Comparison of ENCODE assay signal across 17 cellular contexts in the genomic region with DNA sequence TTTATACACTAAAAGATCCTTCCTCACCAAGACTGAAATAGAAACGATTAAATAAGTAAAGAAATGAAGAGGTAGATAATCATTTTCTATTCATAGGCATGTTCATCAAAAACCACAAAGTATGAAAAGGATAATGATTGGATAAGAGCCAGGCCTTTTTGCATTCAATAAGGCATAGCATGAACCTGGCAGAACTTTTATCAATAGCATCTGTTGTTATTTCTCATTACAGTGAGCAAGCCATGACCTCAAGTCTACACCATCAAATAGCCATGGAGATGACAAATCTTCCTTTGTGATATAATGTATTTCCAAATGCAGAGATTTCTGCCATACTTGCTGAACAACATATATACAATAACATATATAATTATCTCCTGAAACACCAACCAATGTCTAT.
A peak's percentile ranks its signal among the peaks of the same experiment; 100 is the strongest.
DNase-seq lines count a peak whose midpoint lies in the region; ATAC-seq, FAIRE-seq and TF ChIP-seq lines count a peak whose summit lies in the region.
"Had no signal": no experiment of that assay in that cellular context is flagged by ENCODE, and none has a peak within 500 bp of the region (broad histone marks: within the 10 kb centered on the region; RNA-seq: fewer than 3 reads in every experiment).

No MANE protein-coding gene starts in this region.

- no peak overlapping the region for H3K4me3 ChIP-seq in SJCRH30
- H3K4me3 ChIP-seq in fibroblast of the aortic adventitia (ENCODE audit: low read depth, low read length) = no peak overlapping the region
- no peak overlapping the region for H3K4me3 ChIP-seq in esophagus squamous epithelium
- H3K4me3 ChIP-seq: GM23248 had no signal

- WGBS in esophagus squamous epithelium, 2 donors = 40 to 47% methylated on average over 1 of the region's 1 CpG

- TF ChIP-seq POLR2A in esophagus squamous epithelium (IDR thresholded peaks at IDR 0.05) = no peak

- ATAC-seq in HG03442 (IDR thresholded peaks at IDR 0.05; ENCODE audit: unreplicated experiment) = no peak
- ATAC-seq: HCT116 had no signal

- H3K36me3 ChIP-seq in SJCRH30 = no peaks in the 10 kb centered on the region
- H3K36me3 ChIP-seq in esophagus squamous epithelium = no peaks in the 10 kb centered on the region

- peaks cover 10% of the 10 kb centered on the region for H3K4me1 ChIP-seq in SJCRH30
- no peaks in the 10 kb centered on the region for H3K4me1 ChIP-seq in esophagus squamous epithelium

- no peaks in the 10 kb centered on the region for H3K9me3 ChIP-seq in SJCRH30 (replicated peaks)
- no peaks in the 10 kb centered on the region for H3K9me3 ChIP-seq in esophagus squamous epithelium

- DNase-seq in DMS79 (lab: John Stamatoyannopoulos, UW) (peak; percentile 2), SJCRH30 (peak; percentile 12 to 78), fibroblast of the aortic adventitia (ENCODE audit: low read depth) (peak; percentile 51), esophagus squamous epithelium (lab: John Stamatoyannopoulos, UW) (no peak), ureter (ENCODE audit: low spot score) (no peak)
- no peak for DNase-seq in stimulated activated CD4-positive, alpha-beta T cell treated with anti-CD3 and anti-CD28 coated beads, Interleukin-2, amount 100 ng/mL, for 24 hours
- DNase-seq: C1 segment of cervical spinal cord; CD4-positive, alpha-beta T cell; GM23248 had no signal

- intact Hi-C loops in esophagus squamous epithelium (cut with DNase I) = no loop called here

- no peaks in the 10 kb centered on the region for H3K27me3 ChIP-seq in SJCRH30
- H3K27me3 ChIP-seq in esophagus squamous epithelium = no peaks in the 10 kb centered on the region

- FAIRE-seq in endometrium (lab: Jason Lieb, UNC) = peak; percentile 12
- FAIRE-seq: A204.1, D721Med, GM18507, H54 had no signal

- TF ChIP-seq CTCF in fibroblast of the aortic adventitia (IDR thresholded peaks at IDR 0.05; ENCODE audit: insufficient read depth, low read length) = no peak
- TF ChIP-seq CTCF in esophagus squamous epithelium (IDR thresholded peaks at IDR 0.05) = no peak

- H3K27ac ChIP-seq in SJCRH30 = peak overlapping the region; percentile 48
- H3K27ac ChIP-seq in esophagus squamous epithelium = no peak overlapping the region
- H3K27ac ChIP-seq: GM23248, HL-60 had no signal

Comparison
In these comparisons a context has a peak if more than half of its experiments do, and no peak if none do; other contexts are left out.
1. DNase-seq: peak in DMS79 (single experiment), SJCRH30 (2 of 2) and fibroblast of the aortic adventitia (single experiment); none in esophagus squamous epithelium (single experiment), ureter (single experiment) and stimulated activated CD4-positive, alpha-beta T cell treated with anti-CD3 and anti-CD28 coated beads, Interleukin-2, amount 100 ng/mL, for 24 hours (0 of 2).